In genomic region chr5:7754997-7755596, GRCh38 we compare ENCODE assay signal across 9 cellular contexts.
A peak's percentile ranks its signal among the peaks of the same experiment; 100 is the strongest.
DNase-seq lines count a peak whose midpoint lies in the region; ATAC-seq lines count a peak whose summit lies in the region.
"Had no signal": no experiment of that assay in that cellular context is flagged by ENCODE, and none has a peak within 500 bp of the region (broad histone marks: within the 10 kb centered on the region; RNA-seq: fewer than 3 reads in every experiment).

No MANE protein-coding gene starts in this region.

- DNase-seq in Ammon's horn (ENCODE audit: low spot score) (peak; percentile 55), NCI-H2029 treated with DMSO at 0.1 percent for 48 hours (lab: John Stamatoyannopoulos, UW) (peak; percentile 47), globus pallidus (ENCODE audit: low spot score) (peak; percentile 45), sciatic nerve (ENCODE audit: low spot score) (peak; percentile 67)
- peak; percentile 63 for DNase-seq in activated CD4-positive, alpha-beta memory T cell treated with anti-CD3 and anti-CD28 coated beads for 36 hours
- no peak for DNase-seq in effector CD4-positive, alpha-beta T cell

- H3K27ac Mint-ChIP-seq in activated CD4-positive, alpha-beta memory T cell treated with anti-CD3 and anti-CD28 coated beads for 36 hours = no peak overlapping the region
- H3K27ac Mint-ChIP-seq: IgD-negative memory B cell had no signal

- peaks cover 40% of the 10 kb centered on the region for H3K27me3 Mint-ChIP-seq in activated CD4-positive, alpha-beta memory T cell treated with anti-CD3 and anti-CD28 coated beads for 36 hours

- ATAC-seq in GM18498 (IDR thresholded peaks at IDR 0.05; ENCODE audit: unreplicated experiment) (peak; percentile 85), HG02884 (IDR thresholded peaks at IDR 0.05; ENCODE audit: unreplicated experiment) (peak; percentile 67), sciatic nerve (peak; percentile 82)

- H3K4me1 Mint-ChIP-seq in activated CD4-positive, alpha-beta memory T cell treated with anti-CD3 and anti-CD28 coated beads for 36 hours (ENCODE audit: low read depth) = peaks cover 2% of the 10 kb centered on the region
- H3K4me1 Mint-ChIP-seq: IgD-negative memory B cell had no signal

- CTCF ChIA-PET in activated CD4-positive, alpha-beta memory T cell treated with anti-CD3 and anti-CD28 coated beads for 36 hours (lab: Charles Lee) = interaction anchor here (0.8 to 3.7 kb wide), 7 partner anchors 9 to 974 kb away, joined by 3 to 18 read pairs (median 4); no protein-coding TSS in a partner anchor

- no peaks in the 10 kb centered on the region for H3K36me3 Mint-ChIP-seq in activated CD4-positive, alpha-beta memory T cell treated with anti-CD3 and anti-CD28 coated beads for 36 hours

- H3K9me3 Mint-ChIP-seq in activated CD4-positive, alpha-beta memory T cell treated with anti-CD3 and anti-CD28 coated beads for 36 hours = no peaks in the 10 kb centered on the region
- H3K9me3 Mint-ChIP-seq: IgD-negative memory B cell had no signal

- intact Hi-C loops in activated CD4-positive, alpha-beta memory T cell treated with anti-CD3 and anti-CD28 coated beads for 36 hours (cut with micrococcal nuclease) = loop anchor here (2.0 kb wide), 1 partner anchor 494 kb away; no protein-coding TSS in a partner anchor
- intact Hi-C loops in sciatic nerve (cut with DNase I) = no loop called here

- POLR2A ChIA-PET in activated CD4-positive, alpha-beta memory T cell treated with anti-CD3 and anti-CD28 coated beads for 36 hours (lab: Charles Lee) = no interaction called here

- no peak overlapping the region for H3K4me3 Mint-ChIP-seq in activated CD4-positive, alpha-beta memory T cell treated with anti-CD3 and anti-CD28 coated beads for 36 hours
